In the genomic region with DNA sequence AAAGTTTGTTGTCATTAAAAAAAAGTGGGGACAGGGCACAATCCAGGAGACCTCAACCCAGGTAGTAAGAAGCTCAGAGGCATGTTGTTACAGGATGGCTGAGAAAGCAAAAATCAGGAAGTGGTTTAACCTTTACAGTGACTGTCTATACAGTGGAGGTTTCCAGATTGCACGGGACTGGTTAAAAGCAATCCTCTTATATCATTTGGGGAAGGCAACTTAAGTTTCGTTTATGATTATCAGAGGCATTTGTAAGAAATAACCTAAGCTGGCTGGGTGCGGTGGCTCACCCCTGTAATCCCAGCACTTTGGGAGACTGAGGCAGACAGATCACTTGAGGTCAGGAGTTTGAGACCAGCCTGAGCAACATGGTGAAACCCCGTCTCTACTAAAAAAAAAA, we compare ENCODE assay signal across 8 cellular contexts. TPM values are rescaled to one million over a fixed set of nuclear protein-coding genes. Genes with fewer than 3 reads are reported as not detected.
DNase-seq lines count a peak whose midpoint lies in the region; ATAC-seq lines count a peak whose summit lies in the region.
"Not testable (repeated sequence)": the region's sequence is repeated elsewhere in the genome, so short reads cannot be mapped to it uniquely, and the experiment has no call there.

No MANE protein-coding gene starts in this region.

- in situ Hi-C loops in KBM-7 (cut with MboI; ENCODE audit: low pct_unique_long_range_greater_than_20kb, low sequenced_read_pairs), result not testable (repeated sequence)

- peak overlapping the region; percentile 90 for H3K27ac Mint-ChIP-seq in activated T-cell treated with anti-CD3 and anti-CD28 coated beads, Interleukin-2, amount 50 U/mL, for 24 hours
- H3K27ac Mint-ChIP-seq in activated naive CD8-positive, alpha-beta T cell treated with anti-CD3 and anti-CD28 coated beads, Interleukin-2, amount 10 ng/mL, durations not matched to agents 7 days and 5 days, result peak overlapping the region; percentile 100
- H3K27ac Mint-ChIP-seq in naive B cell, result peak overlapping the region in 2 of 6 donors; percentile 64 to 78

- peaks cover 22% of the 10 kb centered on the region for H3K9me3 Mint-ChIP-seq in activated T-cell treated with anti-CD3 and anti-CD28 coated beads, Interleukin-2, amount 50 U/mL, for 24 hours
- H3K9me3 Mint-ChIP-seq in activated naive CD8-positive, alpha-beta T cell treated with anti-CD3 and anti-CD28 coated beads, Interleukin-2, amount 10 ng/mL, durations not matched to agents 7 days and 5 days, result peaks cover 11% of the 10 kb centered on the region
- H3K9me3 Mint-ChIP-seq in naive B cell, result not testable (repeated sequence)

- not testable (repeated sequence) for H3K27me3 Mint-ChIP-seq in activated T-cell treated with anti-CD3 and anti-CD28 coated beads, Interleukin-2, amount 50 U/mL, for 24 hours; activated naive CD8-positive, alpha-beta T cell treated with anti-CD3 and anti-CD28 coated beads, Interleukin-2, amount 10 ng/mL, durations not matched to agents 7 days and 5 days; naive B cell

- POLR2A ChIA-PET in activated naive CD8-positive, alpha-beta T cell treated with anti-CD3 and anti-CD28 coated beads, Interleukin-2, amount 10 ng/mL, durations not matched to agents 7 days and 5 days (lab: Charles Lee), result interaction anchor here (0.5 to 4.0 kb wide), 12 partner anchors 9 to 266 kb away, joined by 3 to 34 read pairs (median 4); a partner anchor contains a TSS

- H3K4me1 Mint-ChIP-seq in activated T-cell treated with anti-CD3 and anti-CD28 coated beads, Interleukin-2, amount 50 U/mL, for 24 hours (ENCODE audit: low read depth), result peaks cover 62% of the 10 kb centered on the region
- peaks cover 44% of the 10 kb centered on the region for H3K4me1 Mint-ChIP-seq in activated naive CD8-positive, alpha-beta T cell treated with anti-CD3 and anti-CD28 coated beads, Interleukin-2, amount 10 ng/mL, durations not matched to agents 7 days and 5 days
- H3K4me1 Mint-ChIP-seq in naive B cell, result peaks cover 0 to 24% (median 6%) of the 10 kb centered on the region in 3 donors

- peak; percentile 93 for ATAC-seq in activated naive CD8-positive, alpha-beta T cell treated with anti-CD3 and anti-CD28 coated beads, Interleukin-2, amount 10 ng/mL, durations not matched to agents 7 days and 5 days (ENCODE audit: low read depth)
- peak; percentile 39 to 49 for ATAC-seq in naive B cell (ENCODE audit: low read depth in 2 of 2)
- ATAC-seq in stimulated activated naive CD8-positive, alpha-beta T cell treated with anti-CD3 and anti-CD28 coated beads, Interleukin-15, Interleukin-2, amounts not matched to agents 100 U/mL and 50 U/mL, for 24 hours, result peak; percentile 92

- peaks cover 10% of the 10 kb centered on the region for H3K36me3 Mint-ChIP-seq in activated T-cell treated with anti-CD3 and anti-CD28 coated beads, Interleukin-2, amount 50 U/mL, for 24 hours (ENCODE audit: low read depth)
- peaks cover 24% of the 10 kb centered on the region for H3K36me3 Mint-ChIP-seq in activated naive CD8-positive, alpha-beta T cell treated with anti-CD3 and anti-CD28 coated beads, Interleukin-2, amount 10 ng/mL, durations not matched to agents 7 days and 5 days
- H3K36me3 Mint-ChIP-seq in naive B cell, result not testable (repeated sequence)

- DNase-seq in CD1c-positive myeloid dendritic cell (ENCODE audit: extremely low spot score) (peak; percentile 49), KBM-7 (peak; percentile 65), OCI-M1 (lab: John Stamatoyannopoulos, UW) (peak; percentile 53)
- peak; percentile 44 for DNase-seq in activated CD4-positive, alpha-beta T cell treated with anti-CD3 and anti-CD28 coated beads for 1 hour
- not testable (repeated sequence) for DNase-seq in activated T-cell treated with anti-CD3 and anti-CD28 coated beads, Interleukin-2, amount 50 U/mL, for 24 hours; activated naive CD8-positive, alpha-beta T cell treated with anti-CD3 and anti-CD28 coated beads, Interleukin-2, amount 10 ng/mL, durations not matched to agents 7 days and 5 days; naive B cell
- peak; percentile 24 for DNase-seq in stimulated activated naive CD8-positive, alpha-beta T cell treated with anti-CD3 and anti-CD28 coated beads, Interleukin-15, Interleukin-2, amounts not matched to agents 100 U/mL and 50 U/mL, for 24 hours

- not testable (repeated sequence) for H3K4me3 Mint-ChIP-seq in activated T-cell treated with anti-CD3 and anti-CD28 coated beads, Interleukin-2, amount 50 U/mL, for 24 hours
- H3K4me3 Mint-ChIP-seq in activated naive CD8-positive, alpha-beta T cell treated with anti-CD3 and anti-CD28 coated beads, Interleukin-2, amount 10 ng/mL, durations not matched to agents 7 days and 5 days, result peak overlapping the region; percentile 69
- peak overlapping the region in 1 of 8 donors; percentile 2 for H3K4me3 Mint-ChIP-seq in naive B cell

RNA-seq across cellular contexts. Expression of a gene that starts 27.3 kb away (rescaled TPM):
- total RNA-seq in activated naive CD8-positive, alpha-beta T cell treated with anti-CD3 and anti-CD28 coated beads, Interleukin-2, amount 10 ng/mL, durations not matched to agents 7 days and 5 days, result under 1 TPM; 0.22 to 0.23 TPM
- 1 to 10 TPM in 1 of 6 donors, under 1 TPM in 3, not detected in 2; 0.05 to 1.3 (median 0.12) TPM for polyA plus RNA-seq in naive B cell (ENCODE audit: low read depth in 6 of 6)

RNA-seq across cellular contexts. Expression of a gene that starts 51.6 kb away (rescaled TPM):
- 1 to 10 TPM; 1.7 to 1.8 TPM for total RNA-seq in activated naive CD8-positive, alpha-beta T cell treated with anti-CD3 and anti-CD28 coated beads, Interleukin-2, amount 10 ng/mL, durations not matched to agents 7 days and 5 days
- not detected for polyA plus RNA-seq in naive B cell (ENCODE audit: low read depth in 6 of 6)
